8 cellular contexts compared by ENCODE assay signal in the genomic region with DNA sequence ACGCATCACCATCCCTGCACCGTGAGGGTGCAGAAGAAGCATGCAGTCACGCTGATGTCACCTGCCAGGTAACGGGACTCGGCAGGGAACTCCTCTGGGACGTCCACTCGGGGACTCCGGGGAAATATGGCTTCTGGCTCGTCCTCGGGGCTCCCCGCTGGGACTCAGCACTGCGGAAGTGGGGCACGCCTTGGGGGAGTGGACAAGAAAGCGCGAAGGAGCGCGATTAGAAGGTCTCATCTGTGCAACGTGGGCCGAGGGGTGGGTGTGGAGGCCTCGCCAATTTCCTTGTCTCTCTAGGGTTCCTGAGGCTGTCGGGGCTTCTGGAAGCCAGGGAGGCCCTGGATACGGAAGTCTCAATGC. TPM values are rescaled to one million over a fixed set of nuclear protein-coding genes. Genes with fewer than 3 reads are reported as not detected.
DNase-seq lines count a peak whose midpoint lies in the region; ATAC-seq and TF ChIP-seq lines count a peak whose summit lies in the region.

No MANE protein-coding gene starts in this region.

- peaks cover 24% of the 10 kb centered on the region for H3K4me1 Mint-ChIP-seq in glutamatergic neuron (ENCODE audit: low read depth, unreplicated experiment)

- ATAC-seq in GM19324 (IDR thresholded peaks at IDR 0.05; ENCODE audit: low FRiP score, unreplicated experiment) = no peak
- no peak for ATAC-seq in GM21619 (IDR thresholded peaks at IDR 0.05; ENCODE audit: unreplicated experiment)

- no peaks in the 10 kb centered on the region for H3K36me3 Mint-ChIP-seq in glutamatergic neuron (ENCODE audit: unreplicated experiment)

- no peak for TF ChIP-seq CTCF in glutamatergic neuron (IDR thresholded peaks at IDR 0.05; ENCODE audit: partially characterized antibody, unreplicated experiment)

- peaks cover 12% of the 10 kb centered on the region for H3K9me3 Mint-ChIP-seq in glutamatergic neuron (ENCODE audit: unreplicated experiment)

- DNase-seq in NCI-H146 (lab: John Stamatoyannopoulos, UW) (peak; percentile 60), NCI-H146 treated with DMSO at 0.1 percent for 48 hours (lab: John Stamatoyannopoulos, UW; ENCODE audit: unreplicated experiment) (no peak), glutamatergic neuron (peak; percentile 22), pons (ENCODE audit: low spot score) (peak; percentile 30)
- peak; percentile 11 to 38 (median 24) for DNase-seq in activated naive CD4-positive, alpha-beta T cell (lab: John Stamatoyannopoulos, UW)

- peaks cover 9% of the 10 kb centered on the region for H3K27me3 Mint-ChIP-seq in glutamatergic neuron (ENCODE audit: unreplicated experiment)

- peak overlapping the region; percentile 35 for H3K27ac Mint-ChIP-seq in glutamatergic neuron (ENCODE audit: unreplicated experiment)

- H3K4me3 Mint-ChIP-seq in glutamatergic neuron (ENCODE audit: unreplicated experiment) = peak overlapping the region; percentile 99

- TF ChIP-seq POLR2A in Raji (IDR thresholded peaks at IDR 0.05; ENCODE audit: insufficient read depth, low read depth, low read length) = peak; percentile 36; the same call in 1 of the 2 replicates

RNA-seq across cellular contexts. Expression of a gene that starts 0.9 kb away (rescaled TPM):
- total RNA-seq in glutamatergic neuron (ENCODE audit: unreplicated experiment) = 9.4 TPM

RNA-seq across cellular contexts. Expression of a gene that starts 1.4 kb away (rescaled TPM):
- total RNA-seq in glutamatergic neuron (ENCODE audit: unreplicated experiment) = 86.7 TPM
